ENCODE assay signal across 9 cellular contexts in genomic region chr1:89475269-89475668, GRCh38.
"Had no signal": no experiment of that assay in that cellular context is flagged by ENCODE, and none has a peak within 500 bp of the region (broad histone marks: within the 10 kb centered on the region; RNA-seq: fewer than 3 reads in every experiment).

No MANE protein-coding gene starts in this region.

- ATAC-seq: activated CD4-positive, alpha-beta T cell treated with anti-CD3 and anti-CD28 coated beads for 36 hours; activated CD4-positive, CD25-positive, alpha-beta regulatory T cell treated with anti-CD3 and anti-CD28 coated beads, Interleukin-2, amount 50 U/mL, for 24 hours; activated CD8-positive, alpha-beta memory T cell treated with anti-CD3 and anti-CD28 coated beads, Interleukin-2, amount 10 ng/mL, durations not matched to agents 7 days and 5 days; activated CD8-positive, alpha-beta T cell treated with anti-CD3 and anti-CD28 coated beads for 36 hours; activated CD8-positive, alpha-beta T cell treated with anti-CD3 and anti-CD28 coated beads, Interleukin-2, amount 10 ng/mL, durations not matched to agents 7 days and 5 days; T-helper 17 cell; WTC11 had no signal

- H3K36me3 ChIP-seq: WERI-Rb-1 had no signal

- H3K27ac ChIP-seq: VCaP, WERI-Rb-1 had no signal
